Comparison of ENCODE assay signal across 18 cellular contexts in genomic region chr9:87770616-87771015, GRCh38. TPM values are rescaled to one million over a fixed set of nuclear protein-coding genes. Genes with fewer than 3 reads are reported as not detected.
A peak's percentile ranks its signal among the peaks of the same experiment; 100 is the strongest.
DNase-seq lines count a peak whose midpoint lies in the region; ATAC-seq lines count a peak whose summit lies in the region.
"Had no signal": no experiment of that assay in that cellular context is flagged by ENCODE, and none has a peak within 500 bp of the region (broad histone marks: within the 10 kb centered on the region; RNA-seq: fewer than 3 reads in every experiment).

No MANE protein-coding gene starts in this region.

- H3K36me3 ChIP-seq in H7 (replicated peaks; ENCODE audit: control insufficient read depth, insufficient read depth, low read length) (no peaks in the 10 kb centered on the region), trophoblast cell (ENCODE audit: control insufficient read depth in 1 of 2, insufficient read depth in 2 of 2, low read length in 2 of 2) (no peaks in the 10 kb centered on the region)
- H3K36me3 ChIP-seq: SJSA1 had no signal

- H3K79me2 ChIP-seq in trophoblast cell (ENCODE audit: control insufficient read depth, insufficient read depth, low read length, poor library complexity) = peaks cover 2% of the 10 kb centered on the region

- no peak overlapping the region for H2BK12ac ChIP-seq in trophoblast cell (ENCODE audit: low read length)

- H2BK5ac ChIP-seq in trophoblast cell (ENCODE audit: low read depth, low read length, poor library complexity) = no peak overlapping the region

- H3K14ac ChIP-seq in trophoblast cell (ENCODE audit: low read length) = no peak overlapping the region

- H3K27ac ChIP-seq in trophoblast cell (ENCODE audit: low read depth, low read length) = peak overlapping the region; percentile 27
- H3K27ac ChIP-seq: C4-2B, SJSA1 had no signal

- H3K4me1 ChIP-seq in trophoblast cell (ENCODE audit: control insufficient read depth in 1 of 2, insufficient read depth in 2 of 2, low read length in 2 of 2) = peaks cover 2 to 8% of the 10 kb centered on the region in 2 experiments
- H3K4me1 ChIP-seq: SJSA1 had no signal

- no peak overlapping the region for H3K4me2 ChIP-seq in trophoblast cell (ENCODE audit: low read length)

- no CpG with 5 or more reads among the region's 9 CpGs for WGBS in trophoblast cell (ENCODE audit: extremely low coverage, insufficient coverage, insufficient read length)

- no peak for ATAC-seq in HG02798 (IDR thresholded peaks at IDR 0.05; ENCODE audit: poor library complexity, unreplicated experiment)

- H3K79me1 ChIP-seq in trophoblast cell (ENCODE audit: low read length) = peaks cover 4% of the 10 kb centered on the region

- DNase-seq in H7 = peak; percentile 19
- no peak for DNase-seq in trophoblast cell
- no peak for DNase-seq in pons (ENCODE audit: low spot score)
- DNase-seq in stimulated activated CD4-positive, alpha-beta T cell treated with anti-CD3 and anti-CD28 coated beads, Interleukin-2, amount 100 ng/mL, for 24 hours = no peak
- DNase-seq in NCI-H1105 treated with DMSO at 0.1 percent for 48 hours (lab: John Stamatoyannopoulos, UW) = no peak
- DNase-seq: CD8-positive, alpha-beta memory T cell; DMS53; GF-D8; HFFc6; Kasumi-1; NCI-H1417; NCI-H187; NCI-H446; NCI-H526 had no signal

- no peak overlapping the region for H4K12ac ChIP-seq in trophoblast cell (ENCODE audit: low read depth, low read length)

- H3K23ac ChIP-seq in trophoblast cell (ENCODE audit: low read length) = no peak overlapping the region

- no peak overlapping the region for H3K9ac ChIP-seq in trophoblast cell (ENCODE audit: low read length)

- no peak overlapping the region for H3K4ac ChIP-seq in trophoblast cell (ENCODE audit: low read depth, low read length)

- H4K91ac ChIP-seq in trophoblast cell (ENCODE audit: low read depth, low read length) = no peak overlapping the region

- H3K9me3 ChIP-seq in iPS-18c (ENCODE audit: control insufficient read depth, insufficient read depth, low read length) (no peaks in the 10 kb centered on the region), trophoblast cell (ENCODE audit: insufficient read depth, low read depth, low read length) (peaks cover 2% of the 10 kb centered on the region)
- H3K9me3 ChIP-seq: SJSA1 had no signal

- H3K18ac ChIP-seq in trophoblast cell (ENCODE audit: low read length) = no peak overlapping the region

- no peak overlapping the region for H4K8ac ChIP-seq in trophoblast cell (ENCODE audit: low read depth, low read length)

- H2BK120ac ChIP-seq in trophoblast cell (ENCODE audit: insufficient read depth, low read length, poor library complexity) = no peak overlapping the region

- H2AK5ac ChIP-seq in trophoblast cell (ENCODE audit: low read length) = no peak overlapping the region

- H3K27me3 ChIP-seq in H7 (ENCODE audit: control insufficient read depth, insufficient read depth, low read length) (no peaks in the 10 kb centered on the region), trophoblast cell (ENCODE audit: insufficient read depth, low read length) (no peaks in the 10 kb centered on the region)
- H3K27me3 ChIP-seq: SJSA1 had no signal

- H3K4me3 ChIP-seq in H7 (ENCODE audit: insufficient read depth, low read depth, low read length) (no peak overlapping the region), iPS-18c (ENCODE audit: insufficient read depth, low read depth, low read length) (0 out of 2 replicates have a peak overlapping the region, but pooled peaks have one; percentile 3), trophoblast cell (ENCODE audit: low read depth, low read length) (no peak overlapping the region)
- H3K4me3 ChIP-seq: SJSA1 had no signal

- H2AFZ ChIP-seq in trophoblast cell (ENCODE audit: insufficient read depth, low read length, poor library complexity) = no peak overlapping the region

RNA-seq across cellular contexts. Expression of gene CTSL, which starts 44.7 kb away (rescaled TPM):
- 46.8 and 47.7 TPM in 2 replicates for total RNA-seq in H7 (2014; rRNA removed; shearing (Covaris generic))
- 578 and 615 TPM in 2 replicates for polyA plus RNA-seq in trophoblast cell (2013)
